ENCODE assay signal across 15 cellular contexts in genomic region chr13:68168448-68168847, GRCh38.
DNase-seq lines count a peak whose midpoint lies in the region; TF ChIP-seq lines count a peak whose summit lies in the region.
"Had no signal": no experiment of that assay in that cellular context is flagged by ENCODE, and none has a peak within 500 bp of the region (broad histone marks: within the 10 kb centered on the region; RNA-seq: fewer than 3 reads in every experiment).

No MANE protein-coding gene starts in this region.

- H3K4me3 ChIP-seq in fibroblast of pulmonary artery (replicated peaks; ENCODE audit: low read depth, low read length) = no peak overlapping the region
- H3K4me3 ChIP-seq: A549, GM23248, HAP-1 had no signal

- TF ChIP-seq CTCF in fibroblast of pulmonary artery (IDR thresholded peaks at IDR 0.05; ENCODE audit: low read length, missing control alignments) = no peak

- DNase-seq in DMS 273 (lab: John Stamatoyannopoulos, UW; ENCODE audit: unreplicated experiment) = peak; percentile 3
- DNase-seq in DMS 273 treated with DMSO at 0.1 percent for 48 hours (lab: John Stamatoyannopoulos, UW) = no peak
- DNase-seq in astrocyte of the hippocampus (ENCODE audit: low read depth, low spot score) = peak; percentile 3
- peak; percentile 5 for DNase-seq in fibroblast of pulmonary artery (ENCODE audit: low read depth)
- DNase-seq in glomerular visceral epithelial cell (ENCODE audit: extremely low spot score) = no peak
- no peak for DNase-seq in NCI-H187 treated with DMSO at 0.1 percent for 48 hours (lab: John Stamatoyannopoulos, UW)
- DNase-seq in activated CD4-positive, alpha-beta T cell treated with anti-CD3 and anti-CD28 coated beads, Interleukin-2, amount 50 U/mL, for 48 hours = no peak
- DNase-seq: AML-193; Caco-2; CD4-positive, alpha-beta T cell; DMS79 treated with DMSO at 0.1 percent for 48 hours; GF-D8; GM23248 had no signal

Comparison
In these comparisons a context has a peak if more than half of its experiments do, and no peak if none do; other contexts are left out.
1. DNase-seq: peak in DMS 273 (single experiment), astrocyte of the hippocampus (single experiment) and fibroblast of pulmonary artery (single experiment); none in DMS 273 treated with DMSO at 0.1 percent for 48 hours (single experiment), glomerular visceral epithelial cell (single experiment), NCI-H187 treated with DMSO at 0.1 percent for 48 hours (single experiment) and activated CD4-positive, alpha-beta T cell treated with anti-CD3 and anti-CD28 coated beads, Interleukin-2, amount 50 U/mL, for 48 hours (0 of 2).